Comparison of ENCODE assay signal across 9 cellular contexts in the genomic region with DNA sequence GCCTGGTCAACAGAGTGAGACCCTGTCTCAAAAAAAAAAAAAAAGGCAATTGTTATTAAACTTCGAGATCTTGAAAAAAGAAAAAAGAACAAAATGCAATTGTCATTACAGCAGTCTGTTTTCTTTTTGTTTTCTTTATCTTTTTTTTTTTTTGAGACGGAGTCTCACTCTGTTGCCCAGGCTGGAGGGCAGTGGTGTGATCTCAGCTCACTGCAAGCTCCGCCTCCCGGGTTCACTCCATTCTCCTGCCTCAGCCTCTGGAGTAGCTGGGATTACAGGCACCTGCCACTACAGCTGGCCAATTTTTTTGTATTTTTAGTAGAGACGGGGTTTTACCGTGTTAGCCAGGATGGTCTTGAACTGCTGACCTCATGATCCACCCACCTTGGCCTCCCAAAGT. TPM values are rescaled to one million over a fixed set of nuclear protein-coding genes. Genes with fewer than 3 reads are reported as not detected.
"Had no signal": no experiment of that assay in that cellular context is flagged by ENCODE, and none has a peak within 500 bp of the region (broad histone marks: within the 10 kb centered on the region; RNA-seq: fewer than 3 reads in every experiment).

No MANE protein-coding gene starts in this region.

RNA-seq across cellular contexts. Expression of gene ARRDC5, which starts 19.8 kb away (rescaled TPM):
- total RNA-seq: activated naive CD4-positive, alpha-beta T cell treated with anti-CD3 and anti-CD28 coated beads for 36 hours; astrocyte; body of pancreas; bronchial epithelial cell; cardiac muscle cell; cardiac septum; cerebellum; chondrocyte had no signal
- polyA plus RNA-seq: aorta, cardiac muscle cell had no signal
